9 cellular contexts compared by ENCODE assay signal in the genomic region with DNA sequence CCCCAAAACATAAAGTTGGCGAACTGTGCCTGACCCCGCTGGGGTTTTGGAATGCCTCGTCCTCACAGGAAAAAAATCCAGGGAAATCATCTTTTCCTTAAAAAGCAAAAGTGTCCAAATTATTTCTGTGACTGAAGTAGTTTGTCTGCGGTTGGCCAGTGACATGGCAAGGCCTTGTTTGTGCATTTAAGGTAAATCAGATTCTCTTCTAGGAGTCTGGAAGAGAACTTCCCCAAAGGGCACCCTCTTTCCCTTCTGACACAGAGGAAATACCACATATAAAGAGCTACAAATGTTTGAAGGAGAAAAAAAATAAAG. TPM values are rescaled to one million over a fixed set of nuclear protein-coding genes. Genes with fewer than 3 reads are reported as not detected.
A peak's percentile ranks its signal among the peaks of the same experiment; 100 is the strongest.
DNase-seq lines count a peak whose midpoint lies in the region; ATAC-seq, FAIRE-seq and TF ChIP-seq lines count a peak whose summit lies in the region.
"Had no signal": no experiment of that assay in that cellular context is flagged by ENCODE, and none has a peak within 500 bp of the region (broad histone marks: within the 10 kb centered on the region; RNA-seq: fewer than 3 reads in every experiment).

No MANE protein-coding gene starts in this region.

- no peak overlapping the region for H2AK5ac ChIP-seq in mesenchymal stem cell (ENCODE audit: low read length, severe bottlenecking)

- H3K27ac ChIP-seq in heart right ventricle (peak overlapping the region in 9 of 10 donors; percentile 25 to 88 (median 68)), mesenchymal stem cell (ENCODE audit: low read length, poor library complexity, severe bottlenecking) (peak overlapping the region; percentile 48), uterus (peak overlapping the region; percentile 68 to 76)
- H3K27ac ChIP-seq: epithelial cell of prostate had no signal

- H3K23ac ChIP-seq in mesenchymal stem cell (ENCODE audit: low read length in 2 of 2) = no peak overlapping the region

- peak overlapping the region; percentile 86 for H3K9ac ChIP-seq in mesenchymal stem cell (ENCODE audit: low read length)

- H2BK12ac ChIP-seq in mesenchymal stem cell (ENCODE audit: low read length in 2 of 2) = peak overlapping the region in 1 of 2 experiments; percentile 70

- H3K14ac ChIP-seq in mesenchymal stem cell (ENCODE audit: low read length in 2 of 2) = no peak overlapping the region

- H3K4me2 ChIP-seq in mesenchymal stem cell (ENCODE audit: low read length, poor library complexity, severe bottlenecking) = peak overlapping the region; percentile 78

- TF ChIP-seq CTCF in heart right ventricle (IDR thresholded peaks at IDR 0.05) = no peak
- no peak for TF ChIP-seq CTCF in brain (conservative IDR thresholded peaks at IDR 0.05)
- no peak for TF ChIP-seq CTCF in uterus (IDR thresholded peaks at IDR 0.05)

- no peak overlapping the region for H2BK15ac ChIP-seq in mesenchymal stem cell (ENCODE audit: low read depth, poor library complexity, severe bottlenecking)

- H3K4ac ChIP-seq in mesenchymal stem cell (ENCODE audit: low read depth in 1 of 2, low read length in 2 of 2) = no peak overlapping the region

- H2AFZ ChIP-seq in mesenchymal stem cell (ENCODE audit: low read depth, low read length) = peak overlapping the region; percentile 33

- H4K8ac ChIP-seq in mesenchymal stem cell (ENCODE audit: low read length) = peak overlapping the region; percentile 96

- H3K79me1 ChIP-seq in mesenchymal stem cell (replicated peaks; ENCODE audit: low read length, poor library complexity, severe bottlenecking) = peaks cover 12% of the 10 kb centered on the region

- H3K4me3 Mint-ChIP-seq in brain = no peak overlapping the region

- no peak overlapping the region for H2BK120ac ChIP-seq in mesenchymal stem cell (ENCODE audit: low read depth, low read length)

- no peaks in the 10 kb centered on the region for H3K27me3 ChIP-seq in heart right ventricle
- no peaks in the 10 kb centered on the region for H3K27me3 ChIP-seq in mesenchymal stem cell (ENCODE audit: control insufficient read depth in 1 of 2, insufficient read depth in 1 of 2, low read length in 2 of 2)
- no peaks in the 10 kb centered on the region for H3K27me3 ChIP-seq in uterus

- TF ChIP-seq POLR2A in uterus (IDR thresholded peaks at IDR 0.05) = no peak

- H3K36me3 ChIP-seq in heart right ventricle (no peaks in the 10 kb centered on the region), mesenchymal stem cell (ENCODE audit: control insufficient read depth in 1 of 2, insufficient read depth in 2 of 2, low read depth in 1 of 2, low read length in 2 of 2) (no peaks in the 10 kb centered on the region), uterus (no peaks in the 10 kb centered on the region)

- intact Hi-C loops in heart right ventricle (cut with DNase I) (loop anchor here in 1 of 10 donors (2.0 kb wide), 1 partner anchor 96 kb away; no protein-coding TSS in a partner anchor), Right ventricle myocardium inferior (cut with DNase I) (no loop called here), uterus (cut with DNase I; ENCODE audit: low total_unique reads) (no loop called here)

- H3K18ac ChIP-seq in mesenchymal stem cell (ENCODE audit: low read depth in 1 of 2, low read length in 2 of 2) = peak overlapping the region in 1 of 2 experiments; percentile 69

- FAIRE-seq in urothelium cell line (lab: Jason Lieb, UNC) = no peak

- no peak overlapping the region for H2BK5ac ChIP-seq in mesenchymal stem cell (ENCODE audit: low read depth, low read length, poor library complexity, severe bottlenecking)

- H4K91ac ChIP-seq in mesenchymal stem cell (ENCODE audit: low read length) = no peak overlapping the region

- no peak for ATAC-seq in heart right ventricle
- ATAC-seq in Right ventricle myocardium inferior = no peak
- ATAC-seq in HG03025 (IDR thresholded peaks at IDR 0.05; ENCODE audit: low FRiP score, unreplicated experiment) = no peak

- peaks cover 4% of the 10 kb centered on the region for H3K27me3 Mint-ChIP-seq in brain

- H3K36me3 Mint-ChIP-seq in brain = no peaks in the 10 kb centered on the region

- peak overlapping the region; percentile 29 to 100 (median 86) for H3K4me3 ChIP-seq in heart right ventricle
- peak overlapping the region; percentile 91 to 100 for H3K4me3 ChIP-seq in mesenchymal stem cell (ENCODE audit: insufficient read depth in 1 of 2, low read depth in 1 of 2, low read length in 2 of 2)
- peak overlapping the region; percentile 62 to 68 for H3K4me3 ChIP-seq in uterus

- H3K9me3 Mint-ChIP-seq in brain = no peaks in the 10 kb centered on the region

- H3K9me3 ChIP-seq in heart right ventricle (no peaks in the 10 kb centered on the region), mesenchymal stem cell (ENCODE audit: control insufficient read depth, low read length) (no peaks in the 10 kb centered on the region), uterus (no peaks in the 10 kb centered on the region)

- H3K27ac Mint-ChIP-seq in brain = peak overlapping the region; percentile 89 to 97 (median 94)

- peaks cover 31% of the 10 kb centered on the region for H3K4me1 Mint-ChIP-seq in brain

- WGBS in heart right ventricle, 2 donors = 9 to 13% methylated on average over 4 of the region's 4 CpGs
- 27% methylated on average over 3 of the region's 4 CpGs for whole genome bisulfite sequencing in mesenchymal stem cell

- DNase-seq in heart right ventricle = no peak
- no peak for DNase-seq in Right ventricle myocardium inferior (ENCODE audit: missing footprints)
- DNase-seq in mesenchymal stem cell = no peak
- DNase-seq in uterus = no peak
- no peak for DNase-seq in NCI-H2171 (lab: John Stamatoyannopoulos, UW)
- DNase-seq in urothelium cell line (ENCODE audit: low spot score) = no peak

- H3K4me1 ChIP-seq in heart right ventricle (peaks cover 3 to 39% (median 23%) of the 10 kb centered on the region in 9 donors), mesenchymal stem cell (ENCODE audit: control insufficient read depth, insufficient read depth, low read depth, low read length) (peaks cover 13% of the 10 kb centered on the region), uterus (peaks cover 0 to 2% of the 10 kb centered on the region in 2 donors)

RNA-seq across cellular contexts. Expression of gene CYB5A, which starts 0.7 kb away (rescaled TPM):
- total RNA-seq in heart right ventricle (100 to 1,000 TPM in 2 of 10 donors, 10 to 100 TPM in 8; 61.0 to 121 (median 78.0) TPM), Right ventricle myocardium inferior (101 TPM), uterus (100 to 1,000 TPM in 1 of 4 donors, 10 to 100 TPM in 3; 44.6 to 204 (median 51.9) TPM)
- polyA plus RNA-seq in heart right ventricle (10 to 100 TPM; 40.4 to 47.5 TPM), brain (ENCODE audit: insufficient read depth, low read depth, low replicate concordance) (243 TPM)
- 65.7 TPM for polyA plus RNA-seq in mesenchymal stem cell (2013, experiment 1 of 2)
- 74.5 TPM for polyA plus RNA-seq in mesenchymal stem cell (2013, experiment 2 of 2)

RNA-seq across cellular contexts. Expression of gene C18orf63, which starts 23.1 kb away (rescaled TPM):
- total RNA-seq in heart right ventricle (not detected), Right ventricle myocardium inferior (not detected), uterus (not detected)
- polyA plus RNA-seq in heart right ventricle (not detected), brain (ENCODE audit: insufficient read depth, low read depth, low replicate concordance) (not detected)
- not detected for polyA plus RNA-seq in mesenchymal stem cell (2013, experiment 1 of 2)
- polyA plus RNA-seq in mesenchymal stem cell (2013, experiment 2 of 2) = not detected
